Comparison of ENCODE assay signal across 12 cellular contexts in genomic region chr2:226489765-226490164, GRCh38.
A peak's percentile ranks its signal among the peaks of the same experiment; 100 is the strongest.
DNase-seq lines count a peak whose midpoint lies in the region; ATAC-seq and TF ChIP-seq lines count a peak whose summit lies in the region.
"Had no signal": no experiment of that assay in that cellular context is flagged by ENCODE, and none has a peak within 500 bp of the region (broad histone marks: within the 10 kb centered on the region; RNA-seq: fewer than 3 reads in every experiment).

No MANE protein-coding gene starts in this region.

- DNase-seq in AG09309 (ENCODE audit: low read depth) (peak; percentile 60), fibroblast of gingiva (ENCODE audit: low read depth) (peak; percentile 50)
- DNase-seq in stimulated activated CD4-positive, alpha-beta T cell treated with anti-CD3 and anti-CD28 coated beads, Interleukin-15, amount 100 ng/mL, for 24 hours, result no peak
- DNase-seq in T-helper 2 cell treated with Interferon-gamma antibody and Interleukin-4, amounts not matched to agents 5 μg/mL and 100 μg/mL, for 36 hours (ENCODE audit: low spot score), result no peak
- DNase-seq: Caco-2; left ventricle myocardium superior; right cardiac atrium; stimulated activated naive CD4-positive, alpha-beta T cell treated with Interleukin-2 at 50 U/mL for 16 hours had no signal

- no peak overlapping the region for H3K27ac Mint-ChIP-seq in T-helper 2 cell treated with Interferon-gamma antibody and Interleukin-4, amounts not matched to agents 5 μg/mL and 100 μg/mL, for 36 hours

- H3K4me1 Mint-ChIP-seq in T-helper 2 cell treated with Interferon-gamma antibody and Interleukin-4, amounts not matched to agents 5 μg/mL and 100 μg/mL, for 36 hours (ENCODE audit: low read depth), result no peaks in the 10 kb centered on the region

- no peak overlapping the region for H3K4me3 ChIP-seq in AG09309 (ENCODE audit: control insufficient read depth, low read depth, low read length)

- ATAC-seq in GM19025 (IDR thresholded peaks at IDR 0.05; ENCODE audit: low read depth, unreplicated experiment) (peak; percentile 75), HG03469 (IDR thresholded peaks at IDR 0.05; ENCODE audit: unreplicated experiment) (peak; percentile 63), HG02938 (IDR thresholded peaks at IDR 0.05; ENCODE audit: unreplicated experiment) (no peak), HG02678 (IDR thresholded peaks at IDR 0.05; ENCODE audit: unreplicated experiment) (no peak)
- ATAC-seq: left ventricle myocardium superior, right cardiac atrium had no signal

- TF ChIP-seq CTCF in AG09309 (IDR thresholded peaks at IDR 0.05; ENCODE audit: control insufficient read depth, insufficient read depth, low read depth, low read length, missing control alignments), result no peak

- H3K4me3 Mint-ChIP-seq in T-helper 2 cell treated with Interferon-gamma antibody and Interleukin-4, amounts not matched to agents 5 μg/mL and 100 μg/mL, for 36 hours, result no peak overlapping the region

- no peaks in the 10 kb centered on the region for H3K9me3 Mint-ChIP-seq in T-helper 2 cell treated with Interferon-gamma antibody and Interleukin-4, amounts not matched to agents 5 μg/mL and 100 μg/mL, for 36 hours

- H3K36me3 Mint-ChIP-seq in T-helper 2 cell treated with Interferon-gamma antibody and Interleukin-4, amounts not matched to agents 5 μg/mL and 100 μg/mL, for 36 hours (ENCODE audit: low read depth), result no peaks in the 10 kb centered on the region

- peaks cover 6% of the 10 kb centered on the region for H3K27me3 Mint-ChIP-seq in T-helper 2 cell treated with Interferon-gamma antibody and Interleukin-4, amounts not matched to agents 5 μg/mL and 100 μg/mL, for 36 hours (ENCODE audit: low read depth)

Comparison
In these comparisons a context has a peak if more than half of its experiments do, and no peak if none do; other contexts are left out.
1. DNase-seq: peak in AG09309 (single experiment) and fibroblast of gingiva (single experiment); none in stimulated activated CD4-positive, alpha-beta T cell treated with anti-CD3 and anti-CD28 coated beads, Interleukin-15, amount 100 ng/mL, for 24 hours (single experiment) and T-helper 2 cell treated with Interferon-gamma antibody and Interleukin-4, amounts not matched to agents 5 μg/mL and 100 μg/mL, for 36 hours (single experiment).
2. ATAC-seq: peak in GM19025 (single experiment) and HG03469 (single experiment); none in HG02938 (single experiment) and HG02678 (single experiment).